2 cellular contexts compared by ENCODE assay signal in the genomic region with DNA sequence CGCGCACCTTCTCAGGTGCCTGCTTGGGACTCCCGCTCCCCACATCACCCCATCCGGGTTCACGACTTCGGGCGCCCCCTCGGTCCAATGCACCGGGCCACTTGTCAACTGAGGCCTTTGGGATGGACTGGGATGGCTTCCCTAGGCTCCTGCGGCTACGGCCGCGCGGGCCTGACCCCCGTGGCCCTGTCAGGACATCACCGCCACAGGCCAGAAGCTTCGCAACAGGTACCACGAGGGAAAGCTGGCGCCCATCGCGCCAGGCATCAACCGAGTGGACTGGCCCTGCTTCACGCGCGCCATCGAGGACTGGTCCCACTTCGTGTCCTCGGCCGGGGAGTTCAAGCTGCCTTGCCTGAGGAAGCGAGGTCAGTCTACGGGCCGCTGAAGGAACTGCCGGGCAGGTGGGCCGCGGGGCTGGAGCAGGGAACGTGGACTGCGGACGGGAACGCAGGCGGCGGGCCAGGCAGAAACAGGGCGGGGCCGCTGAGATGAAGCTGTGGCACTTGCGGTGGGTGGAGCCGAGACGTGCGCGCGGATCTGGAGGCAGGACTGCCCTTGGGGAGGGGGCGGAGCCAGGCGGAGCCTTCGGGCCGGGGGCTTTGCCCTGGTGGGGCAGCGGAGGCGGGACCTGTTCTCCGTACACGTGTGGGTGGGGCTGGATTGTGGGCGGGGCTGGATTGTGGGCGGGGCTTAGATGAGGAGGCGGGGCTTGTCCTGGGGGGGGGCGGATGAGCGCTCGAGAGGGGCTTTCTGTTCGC.
TF ChIP-seq lines count a peak whose summit lies in the region.

No MANE protein-coding gene starts in this region.

TF ChIP-seq in GM12891, 5 proteins besides CTCF, POLR2A, EP300 and RAD21:
- no peak for TF ChIP-seq SPI1 (IDR thresholded peaks at IDR 0.05; ENCODE audit: low read depth, low read length)
- no peak for TF ChIP-seq PAX5 (IDR thresholded peaks at IDR 0.05; ENCODE audit: insufficient read depth, low read length, severe bottlenecking)
- TF ChIP-seq TAF1 (IDR thresholded peaks at IDR 0.05; ENCODE audit: low read depth, low read length): no peak
- TF ChIP-seq POLR2AphosphoS5 (IDR thresholded peaks at IDR 0.05; ENCODE audit: low read depth, low read length): no peak
- no peak for TF ChIP-seq POU2F2 (IDR thresholded peaks at IDR 0.05; ENCODE audit: low read depth, low read length)

TF ChIP-seq in K562, 482 proteins besides CTCF, POLR2A, EP300 and RAD21 (continues in another document):
- TF ChIP-seq, protein P1, sequence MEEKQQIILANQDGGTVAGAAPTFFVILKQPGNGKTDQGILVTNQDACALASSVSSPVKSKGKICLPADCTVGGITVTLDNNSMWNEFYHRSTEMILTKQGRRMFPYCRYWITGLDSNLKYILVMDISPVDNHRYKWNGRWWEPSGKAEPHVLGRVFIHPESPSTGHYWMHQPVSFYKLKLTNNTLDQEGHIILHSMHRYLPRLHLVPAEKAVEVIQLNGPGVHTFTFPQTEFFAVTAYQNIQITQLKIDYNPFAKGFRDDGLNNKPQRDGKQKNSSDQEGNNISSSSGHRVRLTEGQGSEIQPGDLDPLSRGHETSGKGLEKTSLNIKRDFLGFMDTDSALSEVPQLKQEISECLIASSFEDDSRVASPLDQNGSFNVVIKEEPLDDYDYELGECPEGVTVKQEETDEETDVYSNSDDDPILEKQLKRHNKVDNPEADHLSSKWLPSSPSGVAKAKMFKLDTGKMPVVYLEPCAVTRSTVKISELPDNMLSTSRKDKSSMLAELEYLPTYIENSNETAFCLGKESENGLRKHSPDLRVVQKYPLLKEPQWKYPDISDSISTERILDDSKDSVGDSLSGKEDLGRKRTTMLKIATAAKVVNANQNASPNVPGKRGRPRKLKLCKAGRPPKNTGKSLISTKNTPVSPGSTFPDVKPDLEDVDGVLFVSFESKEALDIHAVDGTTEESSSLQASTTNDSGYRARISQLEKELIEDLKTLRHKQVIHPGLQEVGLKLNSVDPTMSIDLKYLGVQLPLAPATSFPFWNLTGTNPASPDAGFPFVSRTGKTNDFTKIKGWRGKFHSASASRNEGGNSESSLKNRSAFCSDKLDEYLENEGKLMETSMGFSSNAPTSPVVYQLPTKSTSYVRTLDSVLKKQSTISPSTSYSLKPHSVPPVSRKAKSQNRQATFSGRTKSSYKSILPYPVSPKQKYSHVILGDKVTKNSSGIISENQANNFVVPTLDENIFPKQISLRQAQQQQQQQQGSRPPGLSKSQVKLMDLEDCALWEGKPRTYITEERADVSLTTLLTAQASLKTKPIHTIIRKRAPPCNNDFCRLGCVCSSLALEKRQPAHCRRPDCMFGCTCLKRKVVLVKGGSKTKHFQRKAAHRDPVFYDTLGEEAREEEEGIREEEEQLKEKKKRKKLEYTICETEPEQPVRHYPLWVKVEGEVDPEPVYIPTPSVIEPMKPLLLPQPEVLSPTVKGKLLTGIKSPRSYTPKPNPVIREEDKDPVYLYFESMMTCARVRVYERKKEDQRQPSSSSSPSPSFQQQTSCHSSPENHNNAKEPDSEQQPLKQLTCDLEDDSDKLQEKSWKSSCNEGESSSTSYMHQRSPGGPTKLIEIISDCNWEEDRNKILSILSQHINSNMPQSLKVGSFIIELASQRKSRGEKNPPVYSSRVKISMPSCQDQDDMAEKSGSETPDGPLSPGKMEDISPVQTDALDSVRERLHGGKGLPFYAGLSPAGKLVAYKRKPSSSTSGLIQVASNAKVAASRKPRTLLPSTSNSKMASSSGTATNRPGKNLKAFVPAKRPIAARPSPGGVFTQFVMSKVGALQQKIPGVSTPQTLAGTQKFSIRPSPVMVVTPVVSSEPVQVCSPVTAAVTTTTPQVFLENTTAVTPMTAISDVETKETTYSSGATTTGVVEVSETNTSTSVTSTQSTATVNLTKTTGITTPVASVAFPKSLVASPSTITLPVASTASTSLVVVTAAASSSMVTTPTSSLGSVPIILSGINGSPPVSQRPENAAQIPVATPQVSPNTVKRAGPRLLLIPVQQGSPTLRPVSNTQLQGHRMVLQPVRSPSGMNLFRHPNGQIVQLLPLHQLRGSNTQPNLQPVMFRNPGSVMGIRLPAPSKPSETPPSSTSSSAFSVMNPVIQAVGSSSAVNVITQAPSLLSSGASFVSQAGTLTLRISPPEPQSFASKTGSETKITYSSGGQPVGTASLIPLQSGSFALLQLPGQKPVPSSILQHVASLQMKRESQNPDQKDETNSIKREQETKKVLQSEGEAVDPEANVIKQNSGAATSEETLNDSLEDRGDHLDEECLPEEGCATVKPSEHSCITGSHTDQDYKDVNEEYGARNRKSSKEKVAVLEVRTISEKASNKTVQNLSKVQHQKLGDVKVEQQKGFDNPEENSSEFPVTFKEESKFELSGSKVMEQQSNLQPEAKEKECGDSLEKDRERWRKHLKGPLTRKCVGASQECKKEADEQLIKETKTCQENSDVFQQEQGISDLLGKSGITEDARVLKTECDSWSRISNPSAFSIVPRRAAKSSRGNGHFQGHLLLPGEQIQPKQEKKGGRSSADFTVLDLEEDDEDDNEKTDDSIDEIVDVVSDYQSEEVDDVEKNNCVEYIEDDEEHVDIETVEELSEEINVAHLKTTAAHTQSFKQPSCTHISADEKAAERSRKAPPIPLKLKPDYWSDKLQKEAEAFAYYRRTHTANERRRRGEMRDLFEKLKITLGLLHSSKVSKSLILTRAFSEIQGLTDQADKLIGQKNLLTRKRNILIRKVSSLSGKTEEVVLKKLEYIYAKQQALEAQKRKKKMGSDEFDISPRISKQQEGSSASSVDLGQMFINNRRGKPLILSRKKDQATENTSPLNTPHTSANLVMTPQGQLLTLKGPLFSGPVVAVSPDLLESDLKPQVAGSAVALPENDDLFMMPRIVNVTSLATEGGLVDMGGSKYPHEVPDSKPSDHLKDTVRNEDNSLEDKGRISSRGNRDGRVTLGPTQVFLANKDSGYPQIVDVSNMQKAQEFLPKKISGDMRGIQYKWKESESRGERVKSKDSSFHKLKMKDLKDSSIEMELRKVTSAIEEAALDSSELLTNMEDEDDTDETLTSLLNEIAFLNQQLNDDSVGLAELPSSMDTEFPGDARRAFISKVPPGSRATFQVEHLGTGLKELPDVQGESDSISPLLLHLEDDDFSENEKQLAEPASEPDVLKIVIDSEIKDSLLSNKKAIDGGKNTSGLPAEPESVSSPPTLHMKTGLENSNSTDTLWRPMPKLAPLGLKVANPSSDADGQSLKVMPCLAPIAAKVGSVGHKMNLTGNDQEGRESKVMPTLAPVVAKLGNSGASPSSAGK (IDR thresholded peaks at IDR 0.05): peak; percentile 83
- TF ChIP-seq, protein P2, sequence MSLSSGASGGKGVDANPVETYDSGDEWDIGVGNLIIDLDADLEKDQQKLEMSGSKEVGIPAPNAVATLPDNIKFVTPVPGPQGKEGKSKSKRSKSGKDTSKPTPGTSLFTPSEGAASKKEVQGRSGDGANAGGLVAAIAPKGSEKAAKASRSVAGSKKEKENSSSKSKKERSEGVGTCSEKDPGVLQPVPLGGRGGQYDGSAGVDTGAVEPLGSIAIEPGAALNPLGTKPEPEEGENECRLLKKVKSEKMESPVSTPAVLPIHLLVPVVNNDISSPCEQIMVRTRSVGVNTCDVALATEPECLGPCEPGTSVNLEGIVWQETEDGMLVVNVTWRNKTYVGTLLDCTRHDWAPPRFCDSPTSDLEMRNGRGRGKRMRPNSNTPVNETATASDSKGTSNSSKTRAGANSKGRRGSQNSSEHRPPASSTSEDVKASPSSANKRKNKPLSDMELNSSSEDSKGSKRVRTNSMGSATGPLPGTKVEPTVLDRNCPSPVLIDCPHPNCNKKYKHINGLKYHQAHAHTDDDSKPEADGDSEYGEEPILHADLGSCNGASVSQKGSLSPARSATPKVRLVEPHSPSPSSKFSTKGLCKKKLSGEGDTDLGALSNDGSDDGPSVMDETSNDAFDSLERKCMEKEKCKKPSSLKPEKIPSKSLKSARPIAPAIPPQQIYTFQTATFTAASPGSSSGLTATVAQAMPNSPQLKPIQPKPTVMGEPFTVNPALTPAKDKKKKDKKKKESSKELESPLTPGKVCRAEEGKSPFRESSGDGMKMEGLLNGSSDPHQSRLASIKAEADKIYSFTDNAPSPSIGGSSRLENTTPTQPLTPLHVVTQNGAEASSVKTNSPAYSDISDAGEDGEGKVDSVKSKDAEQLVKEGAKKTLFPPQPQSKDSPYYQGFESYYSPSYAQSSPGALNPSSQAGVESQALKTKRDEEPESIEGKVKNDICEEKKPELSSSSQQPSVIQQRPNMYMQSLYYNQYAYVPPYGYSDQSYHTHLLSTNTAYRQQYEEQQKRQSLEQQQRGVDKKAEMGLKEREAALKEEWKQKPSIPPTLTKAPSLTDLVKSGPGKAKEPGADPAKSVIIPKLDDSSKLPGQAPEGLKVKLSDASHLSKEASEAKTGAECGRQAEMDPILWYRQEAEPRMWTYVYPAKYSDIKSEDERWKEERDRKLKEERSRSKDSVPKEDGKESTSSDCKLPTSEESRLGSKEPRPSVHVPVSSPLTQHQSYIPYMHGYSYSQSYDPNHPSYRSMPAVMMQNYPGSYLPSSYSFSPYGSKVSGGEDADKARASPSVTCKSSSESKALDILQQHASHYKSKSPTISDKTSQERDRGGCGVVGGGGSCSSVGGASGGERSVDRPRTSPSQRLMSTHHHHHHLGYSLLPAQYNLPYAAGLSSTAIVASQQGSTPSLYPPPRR (CRISPR knock-in tag; IDR thresholded peaks at IDR 0.05; ENCODE audit: borderline replicate concordance): no peak
- peak in 1 of 2 experiments; percentile 24; a peak in 1 of 4 replicates for TF ChIP-seq NONO (IDR thresholded peaks at IDR 0.05; ENCODE audit: low read depth in 2 of 2, low read length in 1 of 2)
- TF ChIP-seq, protein P3, sequence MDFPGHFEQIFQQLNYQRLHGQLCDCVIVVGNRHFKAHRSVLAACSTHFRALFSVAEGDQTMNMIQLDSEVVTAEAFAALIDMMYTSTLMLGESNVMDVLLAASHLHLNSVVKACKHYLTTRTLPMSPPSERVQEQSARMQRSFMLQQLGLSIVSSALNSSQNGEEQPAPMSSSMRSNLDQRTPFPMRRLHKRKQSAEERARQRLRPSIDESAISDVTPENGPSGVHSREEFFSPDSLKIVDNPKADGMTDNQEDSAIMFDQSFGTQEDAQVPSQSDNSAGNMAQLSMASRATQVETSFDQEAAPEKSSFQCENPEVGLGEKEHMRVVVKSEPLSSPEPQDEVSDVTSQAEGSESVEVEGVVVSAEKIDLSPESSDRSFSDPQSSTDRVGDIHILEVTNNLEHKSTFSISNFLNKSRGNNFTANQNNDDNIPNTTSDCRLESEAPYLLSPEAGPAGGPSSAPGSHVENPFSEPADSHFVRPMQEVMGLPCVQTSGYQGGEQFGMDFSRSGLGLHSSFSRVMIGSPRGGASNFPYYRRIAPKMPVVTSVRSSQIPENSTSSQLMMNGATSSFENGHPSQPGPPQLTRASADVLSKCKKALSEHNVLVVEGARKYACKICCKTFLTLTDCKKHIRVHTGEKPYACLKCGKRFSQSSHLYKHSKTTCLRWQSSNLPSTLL (IDR thresholded peaks at IDR 0.05): no peak
- 0 out of 2 replicates have a peak, but pooled peaks have one; percentile 26 for TF ChIP-seq MYNN (IDR thresholded peaks at IDR 0.05)
- no peak for TF ChIP-seq MYNN (CRISPR knock-in tag; IDR thresholded peaks at IDR 0.05)
- TF ChIP-seq, protein P4, sequence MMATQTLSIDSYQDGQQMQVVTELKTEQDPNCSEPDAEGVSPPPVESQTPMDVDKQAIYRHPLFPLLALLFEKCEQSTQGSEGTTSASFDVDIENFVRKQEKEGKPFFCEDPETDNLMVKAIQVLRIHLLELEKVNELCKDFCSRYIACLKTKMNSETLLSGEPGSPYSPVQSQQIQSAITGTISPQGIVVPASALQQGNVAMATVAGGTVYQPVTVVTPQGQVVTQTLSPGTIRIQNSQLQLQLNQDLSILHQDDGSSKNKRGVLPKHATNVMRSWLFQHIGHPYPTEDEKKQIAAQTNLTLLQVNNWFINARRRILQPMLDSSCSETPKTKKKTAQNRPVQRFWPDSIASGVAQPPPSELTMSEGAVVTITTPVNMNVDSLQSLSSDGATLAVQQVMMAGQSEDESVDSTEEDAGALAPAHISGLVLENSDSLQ (IDR thresholded peaks at IDR 0.05): peak; percentile 39
- no peak for TF ChIP-seq SAFB (IDR thresholded peaks at IDR 0.05; ENCODE audit: borderline replicate concordance, low read depth, low read length)
- TF ChIP-seq, protein P5, sequence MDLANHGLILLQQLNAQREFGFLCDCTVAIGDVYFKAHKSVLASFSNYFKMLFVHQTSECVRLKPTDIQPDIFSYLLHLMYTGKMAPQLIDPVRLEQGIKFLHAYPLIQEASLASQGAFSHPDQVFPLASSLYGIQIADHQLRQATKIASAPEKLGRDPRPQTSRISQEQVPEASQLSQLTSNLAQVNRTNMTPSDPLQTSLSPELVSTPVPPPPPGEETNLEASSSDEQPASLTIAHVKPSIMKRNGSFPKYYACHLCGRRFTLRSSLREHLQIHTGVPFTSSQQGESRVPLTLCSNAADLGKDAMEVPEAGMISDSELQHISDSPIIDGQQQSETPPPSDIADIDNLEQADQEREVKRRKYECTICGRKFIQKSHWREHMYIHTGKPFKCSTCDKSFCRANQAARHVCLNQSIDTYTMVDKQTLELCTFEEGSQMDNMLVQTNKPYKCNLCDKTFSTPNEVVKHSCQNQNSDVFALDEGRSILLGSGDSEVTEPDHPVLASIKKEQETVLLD (IDR thresholded peaks at IDR 0.05): peak; percentile 59; the same call in 1 of the 2 replicates
- no peak for TF ChIP-seq RBBP5 (IDR thresholded peaks at IDR 0.05; ENCODE audit: borderline replicate concordance, insufficient read depth, low read length, poor library complexity, severe bottlenecking)
- TF ChIP-seq, protein P6, sequence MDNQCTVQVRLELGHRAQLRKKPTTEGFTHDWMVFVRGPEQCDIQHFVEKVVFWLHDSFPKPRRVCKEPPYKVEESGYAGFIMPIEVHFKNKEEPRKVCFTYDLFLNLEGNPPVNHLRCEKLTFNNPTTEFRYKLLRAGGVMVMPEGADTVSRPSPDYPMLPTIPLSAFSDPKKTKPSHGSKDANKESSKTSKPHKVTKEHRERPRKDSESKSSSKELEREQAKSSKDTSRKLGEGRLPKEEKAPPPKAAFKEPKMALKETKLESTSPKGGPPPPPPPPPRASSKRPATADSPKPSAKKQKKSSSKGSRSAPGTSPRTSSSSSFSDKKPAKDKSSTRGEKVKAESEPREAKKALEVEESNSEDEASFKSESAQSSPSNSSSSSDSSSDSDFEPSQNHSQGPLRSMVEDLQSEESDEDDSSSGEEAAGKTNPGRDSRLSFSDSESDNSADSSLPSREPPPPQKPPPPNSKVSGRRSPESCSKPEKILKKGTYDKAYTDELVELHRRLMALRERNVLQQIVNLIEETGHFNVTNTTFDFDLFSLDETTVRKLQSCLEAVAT (IDR thresholded peaks at IDR 0.05): 0 out of 4 replicates have a peak, but pooled peaks of 1 of the 2 experiments have one; percentile 55
